Comparison of ENCODE assay signal across 10 cellular contexts in the genomic region with DNA sequence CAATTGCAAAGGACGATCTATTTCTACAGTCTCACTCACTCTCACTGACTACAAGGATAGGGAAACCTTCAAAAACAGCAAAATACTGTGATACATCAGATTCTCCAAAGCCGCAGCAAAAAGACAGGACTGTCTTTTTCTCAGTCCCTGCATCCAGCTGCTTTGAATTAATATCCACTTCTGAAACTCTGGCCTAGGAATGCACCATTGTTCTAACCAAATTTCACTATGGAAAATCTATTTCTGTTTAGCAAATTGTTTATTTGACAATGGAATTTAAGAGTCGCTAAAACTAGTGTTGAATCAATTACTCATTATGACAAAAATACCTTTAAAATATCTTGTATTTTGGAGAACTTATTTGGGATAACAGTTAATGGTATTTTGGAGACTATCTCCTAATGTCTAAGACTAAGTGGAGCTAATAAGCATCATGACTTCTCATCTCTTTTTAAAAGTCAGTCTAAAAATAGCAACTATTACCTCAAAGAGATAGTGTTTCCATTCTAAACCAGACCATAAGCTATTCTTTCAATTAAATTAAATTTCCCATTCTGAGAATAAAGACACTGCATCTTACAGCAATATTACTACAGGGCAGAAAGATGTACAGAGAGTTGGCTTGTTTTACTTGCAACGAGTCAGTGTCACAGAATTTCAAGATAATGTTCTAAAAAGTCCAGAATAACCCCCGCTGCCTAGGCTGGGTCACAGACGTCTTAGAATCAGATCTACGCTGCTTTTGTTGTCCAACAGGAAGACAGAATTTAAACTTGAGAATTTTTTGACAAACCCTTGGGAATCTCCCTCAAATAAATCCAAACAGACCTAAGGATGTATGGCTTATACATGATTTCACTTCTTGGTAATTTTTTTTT.
DNase-seq lines count a peak whose midpoint lies in the region; ATAC-seq and TF ChIP-seq lines count a peak whose summit lies in the region.
"Had no signal": no experiment of that assay in that cellular context is flagged by ENCODE, and none has a peak within 500 bp of the region (broad histone marks: within the 10 kb centered on the region; RNA-seq: fewer than 3 reads in every experiment).

No MANE protein-coding gene starts in this region.

- no peaks in the 10 kb centered on the region for H3K9me3 Mint-ChIP-seq in nephron progenitor cell

- H3K4me1 ChIP-seq in HUES64 (ENCODE audit: insufficient read depth, low read length), result peaks cover 26% of the 10 kb centered on the region

- H3K4me3 Mint-ChIP-seq in nephron progenitor cell, result no peak overlapping the region

- peak overlapping the region; percentile 17; the same call in 1 of the 2 replicates for H3K27ac ChIP-seq in HUES64 (ENCODE audit: low read depth, low read length)

- no peak overlapping the region for H3K4me3 ChIP-seq in HUES64 (ENCODE audit: low read length)

- no peak for TF ChIP-seq CTCF in nephron progenitor cell (IDR thresholded peaks at IDR 0.05)

- no peak overlapping the region for H3K9ac ChIP-seq in HUES64 (ENCODE audit: low read depth, low read length)

- 90% methylated on average over 6 of the region's 7 CpGs for WGBS in HUES64

- no peaks in the 10 kb centered on the region for H3K27me3 ChIP-seq in HUES64 (ENCODE audit: insufficient read depth, low read length)

- no peaks in the 10 kb centered on the region for H3K9me3 ChIP-seq in HUES64 (ENCODE audit: insufficient read depth, low read depth, low read length)

- DNase-seq in AG08395 (ENCODE audit: low spot score), result peak; percentile 72
- DNase-seq in dedifferentiated amniotic fluid mesenchymal stem cell (ENCODE audit: extremely low spot score), result peak; percentile 20
- no peak for DNase-seq in nephron progenitor cell
- no peak for DNase-seq in DMS153 (lab: John Stamatoyannopoulos, UW)
- DNase-seq in NCI-H187 treated with DMSO at 0.1 percent for 48 hours (lab: John Stamatoyannopoulos, UW), result no peak
- no peak for DNase-seq in NCI-H524 (lab: John Stamatoyannopoulos, UW)
- DNase-seq: NCI-H2081 treated with DMSO at 0.1 percent for 48 hours; stimulated activated naive CD4-positive, alpha-beta T cell had no signal

- H3K27ac Mint-ChIP-seq in nephron progenitor cell, result peak overlapping the region; percentile 19

- H3K4me1 Mint-ChIP-seq in nephron progenitor cell, result peaks cover 28% of the 10 kb centered on the region

- H3K36me3 ChIP-seq in HUES64 (ENCODE audit: insufficient read depth, low read length), result no peaks in the 10 kb centered on the region

- no peaks in the 10 kb centered on the region for H3K27me3 Mint-ChIP-seq in nephron progenitor cell (ENCODE audit: low read depth, poor library complexity)

- peaks cover 18% of the 10 kb centered on the region for H3K36me3 Mint-ChIP-seq in nephron progenitor cell (ENCODE audit: low read depth)

- ATAC-seq in GM18858 (IDR thresholded peaks at IDR 0.05; ENCODE audit: unreplicated experiment), result no peak

Comparison
In these comparisons a context has a peak if more than half of its experiments do, and no peak if none do; other contexts are left out.
1. DNase-seq: peak in AG08395 (single experiment) and dedifferentiated amniotic fluid mesenchymal stem cell (single experiment); none in nephron progenitor cell (single experiment), DMS153 (single experiment), NCI-H187 treated with DMSO at 0.1 percent for 48 hours (single experiment) and NCI-H524 (0 of 2).